24 cellular contexts compared by ENCODE assay signal in genomic region chr15:72239652-72240051, GRCh38. TPM values are rescaled to one million over a fixed set of nuclear protein-coding genes. Genes with fewer than 3 reads are reported as not detected.
DNase-seq lines count a peak whose midpoint lies in the region; ATAC-seq, FAIRE-seq and TF ChIP-seq lines count a peak whose summit lies in the region.
"Had no signal": no experiment of that assay in that cellular context is flagged by ENCODE, and none has a peak within 500 bp of the region (broad histone marks: within the 10 kb centered on the region; RNA-seq: fewer than 3 reads in every experiment).

No MANE protein-coding gene starts in this region.

- H3K4me1 Mint-ChIP-seq in activated T-cell treated with anti-CD3 and anti-CD28 coated beads, Interleukin-2, amount 50 U/mL, for 24 hours (ENCODE audit: low read depth) = peaks cover 47% of the 10 kb centered on the region
- H3K4me1 Mint-ChIP-seq in CD8-positive, alpha-beta memory T cell = peaks cover 13 to 19% (median 19%) of the 10 kb centered on the region in 3 donors
- peaks cover 33% of the 10 kb centered on the region for H3K4me1 Mint-ChIP-seq in activated naive CD8-positive, alpha-beta T cell treated with anti-CD3 and anti-CD28 coated beads for 36 hours
- H3K4me1 Mint-ChIP-seq in naive thymus-derived CD4-positive, alpha-beta T cell = peaks cover under 1 to 38% (median 15%) of the 10 kb centered on the region in 7 donors

- H3K4me3 Mint-ChIP-seq in activated T-cell treated with anti-CD3 and anti-CD28 coated beads, Interleukin-2, amount 50 U/mL, for 24 hours = no peak overlapping the region
- no peak overlapping the region for H3K4me3 Mint-ChIP-seq in CD8-positive, alpha-beta memory T cell
- H3K4me3 Mint-ChIP-seq in activated naive CD8-positive, alpha-beta T cell treated with anti-CD3 and anti-CD28 coated beads for 36 hours = no peak overlapping the region
- no peak overlapping the region for H3K4me3 Mint-ChIP-seq in naive thymus-derived CD4-positive, alpha-beta T cell
- H3K4me3 Mint-ChIP-seq: CD4-positive, CD25-positive, alpha-beta regulatory T cell; H9 had no signal

- no peaks in the 10 kb centered on the region for H3K9me3 ChIP-seq in CD8-positive, alpha-beta memory T cell (ENCODE audit: low read length)
- H3K9me3 ChIP-seq in naive thymus-derived CD4-positive, alpha-beta T cell (ENCODE audit: control insufficient read depth in 2 of 3, low read length in 3 of 3) = no peaks in the 10 kb centered on the region
- H3K9me3 ChIP-seq: BE2C, MG63, SJCRH30 had no signal

- peaks cover 18% of the 10 kb centered on the region for H3K36me3 ChIP-seq in CD8-positive, alpha-beta memory T cell (ENCODE audit: insufficient read depth, low read length)
- peaks cover 0 to 49% (median 0%) of the 10 kb centered on the region in 3 experiments for H3K36me3 ChIP-seq in naive thymus-derived CD4-positive, alpha-beta T cell (ENCODE audit: control insufficient read depth in 2 of 3, insufficient read depth in 3 of 3, low read length in 3 of 3)

- CTCF ChIA-PET in CD8-positive, alpha-beta memory T cell (lab: Charles Lee) = interaction anchor here (1.1 to 3.4 kb wide), 4 partner anchors 13 to 47 kb away, joined by 3 to 11 read pairs (median 4); no protein-coding TSS in a partner anchor
- CTCF ChIA-PET in naive thymus-derived CD4-positive, alpha-beta T cell (lab: Charles Lee) = interaction anchor here (1.7 kb wide), 1 partner anchor 12 kb away, joined by 7 read pairs; no protein-coding TSS in a partner anchor

- no peak overlapping the region for H3K4me3 ChIP-seq in CD8-positive, alpha-beta memory T cell (ENCODE audit: low read length)
- H3K4me3 ChIP-seq in naive thymus-derived CD4-positive, alpha-beta T cell (ENCODE audit: low read length) = no peak overlapping the region
- H3K4me3 ChIP-seq in dorsolateral prefrontal cortex = no peak overlapping the region
- H3K4me3 ChIP-seq: MG63, SJCRH30 had no signal

- no peaks in the 10 kb centered on the region for H3K27me3 ChIP-seq in CD8-positive, alpha-beta memory T cell (ENCODE audit: insufficient read depth, low read length, poor library complexity, severe bottlenecking)
- H3K27me3 ChIP-seq in naive thymus-derived CD4-positive, alpha-beta T cell (ENCODE audit: control insufficient read depth in 2 of 2, insufficient read depth in 2 of 2, low read length in 2 of 2) = no peaks in the 10 kb centered on the region
- no peaks in the 10 kb centered on the region for H3K27me3 ChIP-seq in dorsolateral prefrontal cortex
- H3K27me3 ChIP-seq: BE2C, MG63, SJCRH30 had no signal

- DNase-seq in activated T-cell treated with anti-CD3 and anti-CD28 coated beads, Interleukin-2, amount 50 U/mL, for 24 hours = no peak
- no peak for DNase-seq in activated T-cell treated with anti-CD3 and anti-CD28 coated beads, Interleukin-2, amount 50 U/mL, for 48 hours
- DNase-seq in CD8-positive, alpha-beta memory T cell = no peak
- no peak for DNase-seq in activated naive CD8-positive, alpha-beta T cell treated with anti-CD3 and anti-CD28 coated beads for 36 hours
- no peak for DNase-seq in naive thymus-derived CD4-positive, alpha-beta T cell
- DNase-seq in NCI-H82 treated with DMSO at 0.1 percent for 48 hours (lab: John Stamatoyannopoulos, UW; ENCODE audit: unreplicated experiment) (no peak), urothelium cell line (ENCODE audit: low spot score) (no peak), dorsolateral prefrontal cortex (no peak)
- DNase-seq: BE2C; Calu3; CD4-positive, CD25-positive, alpha-beta regulatory T cell; GF-D8; H9; Kasumi-1; MG63; NCI-H1092; NCI-H146; NCI-H2029 treated with DMSO at 0.1 percent for 48 hours; NCI-H2171; NCI-H446 treated with DMSO at 0.1 percent for 48 hours; NCI-H82; PC-3; SJCRH30 had no signal

- POLR2A ChIA-PET in CD8-positive, alpha-beta memory T cell (lab: Charles Lee) = no interaction called here
- POLR2A ChIA-PET in naive thymus-derived CD4-positive, alpha-beta T cell (lab: Charles Lee) = interaction anchor here (1.5 kb wide), 1 partner anchor 9 kb away, joined by 5 read pairs; the partner anchor contains the start of gene PKM

- ATAC-seq in naive thymus-derived CD4-positive, alpha-beta T cell = no peak
- ATAC-seq: PC-3 had no signal

- H3K27ac ChIP-seq in CD8-positive, alpha-beta memory T cell (ENCODE audit: low read depth, low read length) = no peak overlapping the region
- peak overlapping the region; percentile 32 for H3K27ac ChIP-seq in naive thymus-derived CD4-positive, alpha-beta T cell (ENCODE audit: low read depth, low read length)
- peak overlapping the region in 1 of 59 donors; percentile 45 for H3K27ac ChIP-seq in dorsolateral prefrontal cortex
- H3K27ac ChIP-seq: SJCRH30 had no signal

- intact Hi-C loops in naive thymus-derived CD4-positive, alpha-beta T cell (cut with micrococcal nuclease) = loop anchor here in 1 of 2 donors (10.0 kb wide), 1 partner anchor 445 kb away; the partner anchor contains the start of genes BBS4 and HIGD2B
- intact Hi-C loops in dorsolateral prefrontal cortex (cut with DNase I) = no loop called here

- no peaks in the 10 kb centered on the region for H3K9me3 Mint-ChIP-seq in activated T-cell treated with anti-CD3 and anti-CD28 coated beads, Interleukin-2, amount 50 U/mL, for 24 hours
- no peaks in the 10 kb centered on the region for H3K9me3 Mint-ChIP-seq in CD8-positive, alpha-beta memory T cell
- peaks cover 2% of the 10 kb centered on the region for H3K9me3 Mint-ChIP-seq in activated naive CD8-positive, alpha-beta T cell treated with anti-CD3 and anti-CD28 coated beads for 36 hours
- no peaks in the 10 kb centered on the region for H3K9me3 Mint-ChIP-seq in naive thymus-derived CD4-positive, alpha-beta T cell
- H3K9me3 Mint-ChIP-seq: CD4-positive, CD25-positive, alpha-beta regulatory T cell; H9 had no signal

- peak overlapping the region; percentile 45 for H3K27ac Mint-ChIP-seq in activated T-cell treated with anti-CD3 and anti-CD28 coated beads, Interleukin-2, amount 50 U/mL, for 24 hours
- H3K27ac Mint-ChIP-seq in CD8-positive, alpha-beta memory T cell = peak overlapping the region in 5 of 8 donors; percentile 2 to 83 (median 64)
- H3K27ac Mint-ChIP-seq in activated naive CD8-positive, alpha-beta T cell treated with anti-CD3 and anti-CD28 coated beads for 36 hours = peak overlapping the region; percentile 4
- peak overlapping the region in 6 of 9 donors; percentile 28 to 82 (median 57) for H3K27ac Mint-ChIP-seq in naive thymus-derived CD4-positive, alpha-beta T cell
- H3K27ac Mint-ChIP-seq: H9 had no signal

- peaks cover 60% of the 10 kb centered on the region for H3K36me3 Mint-ChIP-seq in activated T-cell treated with anti-CD3 and anti-CD28 coated beads, Interleukin-2, amount 50 U/mL, for 24 hours (ENCODE audit: low read depth)
- H3K36me3 Mint-ChIP-seq in CD8-positive, alpha-beta memory T cell = peaks cover 0 to 47% (median 12%) of the 10 kb centered on the region in 3 donors
- peaks cover 20% of the 10 kb centered on the region for H3K36me3 Mint-ChIP-seq in activated naive CD8-positive, alpha-beta T cell treated with anti-CD3 and anti-CD28 coated beads for 36 hours
- peaks cover 0 to 27% (median 12%) of the 10 kb centered on the region in 5 donors for H3K36me3 Mint-ChIP-seq in naive thymus-derived CD4-positive, alpha-beta T cell

- no peak for TF ChIP-seq CTCF in dorsolateral prefrontal cortex (IDR thresholded peaks at IDR 0.05 in 54 of 56, conservative IDR thresholded peaks at IDR 0.05 in 2 of 56; ENCODE audit: low read depth in 1 of 56, partially characterized antibody in 56 of 56)

- FAIRE-seq in urothelium cell line (lab: Jason Lieb, UNC) = no peak
- FAIRE-seq: A204.1 had no signal

- no peaks in the 10 kb centered on the region for H3K27me3 Mint-ChIP-seq in activated T-cell treated with anti-CD3 and anti-CD28 coated beads, Interleukin-2, amount 50 U/mL, for 24 hours
- H3K27me3 Mint-ChIP-seq in CD8-positive, alpha-beta memory T cell = no peaks in the 10 kb centered on the region
- H3K27me3 Mint-ChIP-seq in activated naive CD8-positive, alpha-beta T cell treated with anti-CD3 and anti-CD28 coated beads for 36 hours = peaks cover 4% of the 10 kb centered on the region
- peaks cover 0 to 2% (median 0%) of the 10 kb centered on the region in 5 donors for H3K27me3 Mint-ChIP-seq in naive thymus-derived CD4-positive, alpha-beta T cell
- H3K27me3 Mint-ChIP-seq: CD4-positive, CD25-positive, alpha-beta regulatory T cell had no signal

- peaks cover 9% of the 10 kb centered on the region for H3K4me1 ChIP-seq in CD8-positive, alpha-beta memory T cell (ENCODE audit: insufficient read depth, low read length)
- H3K4me1 ChIP-seq in naive thymus-derived CD4-positive, alpha-beta T cell (ENCODE audit: control insufficient read depth in 2 of 2, insufficient read depth in 2 of 2, low read length in 2 of 2) = peaks cover 0 to 11% of the 10 kb centered on the region in 2 donors

RNA-seq across cellular contexts. Expression of gene PKM, which starts 8.7 kb away (rescaled TPM):
- 1,000 to 10,000 TPM; 2,146 to 2,187 TPM for total RNA-seq in CD8-positive, alpha-beta memory T cell
- 337 TPM for polyA plus RNA-seq in CD8-positive, alpha-beta memory T cell
- 1,000 to 10,000 TPM; 2,301 to 2,323 TPM for total RNA-seq in activated naive CD8-positive, alpha-beta T cell treated with anti-CD3 and anti-CD28 coated beads for 36 hours
- total RNA-seq in naive thymus-derived CD4-positive, alpha-beta T cell = 1,000 to 10,000 TPM in 1 of 5 experiments, 100 to 1,000 TPM in 4; 237 to 1,627 (median 329) TPM
- 100 to 1,000 TPM; 422 to 485 TPM for polyA plus RNA-seq in naive thymus-derived CD4-positive, alpha-beta T cell
- 1,000 to 10,000 TPM in 51 of 120 experiments, 100 to 1,000 TPM in 69; 496 to 1,260 (median 977) TPM for total RNA-seq in dorsolateral prefrontal cortex

RNA-seq across cellular contexts. Expression of gene PARP6, which starts 32.7 kb away (rescaled TPM):
- total RNA-seq in CD8-positive, alpha-beta memory T cell = 10 to 100 TPM; 59.4 to 63.9 TPM
- polyA plus RNA-seq in CD8-positive, alpha-beta memory T cell = 30.0 TPM
- total RNA-seq in activated naive CD8-positive, alpha-beta T cell treated with anti-CD3 and anti-CD28 coated beads for 36 hours = 10 to 100 TPM; 43.0 to 47.3 TPM
- 100 to 1,000 TPM in 4 of 5 experiments, 10 to 100 TPM in 1; 75.8 to 129 (median 127) TPM for total RNA-seq in naive thymus-derived CD4-positive, alpha-beta T cell
- polyA plus RNA-seq in naive thymus-derived CD4-positive, alpha-beta T cell = 10 to 100 TPM; 19.7 to 41.6 TPM
- 100 to 1,000 TPM in 108 of 120 experiments, 10 to 100 TPM in 12; 89.7 to 152 (median 117) TPM for total RNA-seq in dorsolateral prefrontal cortex
- total RNA-seq: PC-3 had no signal

RNA-seq across cellular contexts. Expression of gene GRAMD2A, which starts 42.1 kb away (rescaled TPM):
- not detected for total RNA-seq in CD8-positive, alpha-beta memory T cell
- not detected for polyA plus RNA-seq in CD8-positive, alpha-beta memory T cell
- not detected for total RNA-seq in activated naive CD8-positive, alpha-beta T cell treated with anti-CD3 and anti-CD28 coated beads for 36 hours
- total RNA-seq in naive thymus-derived CD4-positive, alpha-beta T cell = not detected
- not detected for polyA plus RNA-seq in naive thymus-derived CD4-positive, alpha-beta T cell
- total RNA-seq in dorsolateral prefrontal cortex = 10 to 100 TPM in 6 of 120 experiments, 1 to 10 TPM in 114; 1.8 to 15.1 (median 5.4) TPM
- total RNA-seq: CD4-positive, CD25-positive, alpha-beta regulatory T cell; SJCRH30 had no signal
- polyA plus RNA-seq: CD4-positive, CD25-positive, alpha-beta regulatory T cell had no signal

Comparison
In these comparisons a context has a peak if more than half of its experiments do, and no peak if none do; other contexts are left out.
1. H3K27ac Mint-ChIP-seq: peak in every context shown above with its lines; median percentile 64 in CD8-positive, alpha-beta memory T cell; 57 in naive thymus-derived CD4-positive, alpha-beta T cell; 45 in activated T-cell treated with anti-CD3 and anti-CD28 coated beads, Interleukin-2, amount 50 U/mL, for 24 hours; 4 in activated naive CD8-positive, alpha-beta T cell treated with anti-CD3 and anti-CD28 coated beads for 36 hours.